In the genomic region with DNA sequence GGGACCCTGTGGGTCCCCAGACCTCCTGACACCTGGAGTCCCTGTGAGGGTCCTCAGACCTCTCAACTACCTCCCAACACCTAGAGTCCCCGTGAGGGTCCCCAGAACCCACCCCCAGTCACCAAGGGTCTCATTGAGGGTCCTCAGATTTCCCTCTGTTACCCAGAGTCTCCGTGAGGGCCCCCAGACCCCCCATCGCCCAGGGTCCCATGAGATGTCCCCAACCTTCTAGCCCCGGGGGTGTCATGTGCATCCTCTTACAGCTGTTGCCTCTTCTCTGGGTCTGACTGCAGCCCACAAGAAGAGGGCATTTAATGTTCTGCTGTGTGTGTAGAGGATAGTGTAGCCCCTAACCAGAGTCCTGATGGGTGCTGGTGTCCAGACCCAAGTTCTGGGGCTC, we compare ENCODE assay signal across 22 cellular contexts. TPM values are rescaled to one million over a fixed set of nuclear protein-coding genes. Genes with fewer than 3 reads are reported as not detected.
DNase-seq lines count a peak whose midpoint lies in the region; ATAC-seq and TF ChIP-seq lines count a peak whose summit lies in the region.
"Had no signal": no experiment of that assay in that cellular context is flagged by ENCODE, and none has a peak within 500 bp of the region (broad histone marks: within the 10 kb centered on the region; RNA-seq: fewer than 3 reads in every experiment).

No MANE protein-coding gene starts in this region.

- TF ChIP-seq EP300 in suprapubic skin (IDR thresholded peaks at IDR 0.05), result no peak

- no peak for DNase-seq in activated CD8-positive, alpha-beta T cell treated with anti-CD3 and anti-CD28 coated beads, Interleukin-2, amount 10 ng/mL, durations not matched to agents 7 days and 5 days
- DNase-seq in activated CD8-positive, alpha-beta T cell treated with anti-CD3 and anti-CD28 coated beads for 36 hours, result no peak
- DNase-seq in RWPE2 (ENCODE audit: low spot score) (no peak), suprapubic skin (ENCODE audit: low spot score in 2 of 2) (peak in 1 of 2 donors; percentile 58), activated T-cell treated with anti-CD3 and anti-CD28 coated beads for 4 hours (no peak), Calu3 (no peak), OCI-M1 (lab: John Stamatoyannopoulos, UW) (no peak)
- DNase-seq: 8988T; activated B cell treated with CpG ODN at 0.5 μM for 24 hours; activated CD4-positive, alpha-beta T cell treated with anti-CD3 and anti-CD28 coated beads, Interleukin-2, amount 50 U/mL, for 48 hours; activated naive CD4-positive, alpha-beta T cell treated with anti-CD3 and anti-CD28 coated beads, Interleukin-2, amount 10 ng/mL, durations not matched to agents 7 days and 5 days; AML-193; effector CD8-positive, alpha-beta T cell; KG1; NCI-H526; RPMI8226; stimulated activated CD4-positive, alpha-beta T cell treated with anti-CD3 and anti-CD28 coated beads, Interleukin-2, amount 100 ng/mL, for 24 hours; T1000 had no signal

- peaks cover 12% of the 10 kb centered on the region for H3K4me1 ChIP-seq in RWPE2 (ENCODE audit: insufficient read depth, poor library complexity, severe bottlenecking)
- peaks cover 87% of the 10 kb centered on the region for H3K4me1 ChIP-seq in suprapubic skin

- WGBS in suprapubic skin, result 90% methylated on average over 2 of the region's 4 CpGs

- no peaks in the 10 kb centered on the region for H3K27me3 Mint-ChIP-seq in activated CD8-positive, alpha-beta T cell treated with anti-CD3 and anti-CD28 coated beads, Interleukin-2, amount 10 ng/mL, durations not matched to agents 7 days and 5 days (ENCODE audit: low read depth)
- no peaks in the 10 kb centered on the region for H3K27me3 Mint-ChIP-seq in activated CD8-positive, alpha-beta T cell treated with anti-CD3 and anti-CD28 coated beads for 36 hours
- H3K27me3 Mint-ChIP-seq in Calu3 (ENCODE audit: unreplicated experiment), result no peaks in the 10 kb centered on the region
- H3K27me3 Mint-ChIP-seq: activated B cell treated with CpG ODN at 0.5 μM for 24 hours; activated naive CD4-positive, alpha-beta T cell treated with anti-CD3 and anti-CD28 coated beads, Interleukin-2, amount 10 ng/mL, durations not matched to agents 7 days and 5 days had no signal

- H3K36me3 Mint-ChIP-seq in activated CD8-positive, alpha-beta T cell treated with anti-CD3 and anti-CD28 coated beads, Interleukin-2, amount 10 ng/mL, durations not matched to agents 7 days and 5 days (ENCODE audit: low read depth), result peaks cover 12% of the 10 kb centered on the region
- H3K36me3 Mint-ChIP-seq in activated CD8-positive, alpha-beta T cell treated with anti-CD3 and anti-CD28 coated beads for 36 hours (ENCODE audit: low read depth), result peaks cover 12% of the 10 kb centered on the region
- peaks cover 50% of the 10 kb centered on the region for H3K36me3 Mint-ChIP-seq in Calu3 (ENCODE audit: insufficient read depth, unreplicated experiment)

- TF ChIP-seq POLR2A in suprapubic skin (IDR thresholded peaks at IDR 0.05), result no peak

- H3K4me3 ChIP-seq in RWPE2 (ENCODE audit: severe bottlenecking) (no peak overlapping the region), suprapubic skin (no peak overlapping the region)
- H3K4me3 ChIP-seq: GM12878 had no signal

- no peaks in the 10 kb centered on the region for H3K27me3 ChIP-seq in RWPE2 (ENCODE audit: insufficient read depth, poor library complexity, severe bottlenecking)
- H3K27me3 ChIP-seq in layer of hippocampus (ENCODE audit: control insufficient read depth, insufficient read depth, low read length), result no peaks in the 10 kb centered on the region
- H3K27me3 ChIP-seq in suprapubic skin, result no peaks in the 10 kb centered on the region

- intact Hi-C loops in activated CD8-positive, alpha-beta T cell treated with anti-CD3 and anti-CD28 coated beads for 36 hours (cut with micrococcal nuclease), result no loop called here
- intact Hi-C loops in Calu3 (cut with micrococcal nuclease; ENCODE audit: unreplicated experiment), result no loop called here

- peak overlapping the region; percentile 25 for H3K27ac Mint-ChIP-seq in activated CD8-positive, alpha-beta T cell treated with anti-CD3 and anti-CD28 coated beads, Interleukin-2, amount 10 ng/mL, durations not matched to agents 7 days and 5 days
- H3K27ac Mint-ChIP-seq in activated CD8-positive, alpha-beta T cell treated with anti-CD3 and anti-CD28 coated beads for 36 hours, result no peak overlapping the region
- no peak overlapping the region for H3K27ac Mint-ChIP-seq in Calu3 (ENCODE audit: unreplicated experiment)
- H3K27ac Mint-ChIP-seq: activated B cell treated with CpG ODN at 0.5 μM for 24 hours; activated naive CD4-positive, alpha-beta T cell treated with anti-CD3 and anti-CD28 coated beads, Interleukin-2, amount 10 ng/mL, durations not matched to agents 7 days and 5 days; stimulated activated effector memory CD8-positive, alpha-beta T cell treated with anti-CD3 and anti-CD28 coated beads, Interleukin-12 subunit alpha, Interleukin-12 subunit beta, amount 100 ng/mL, for 72 hours had no signal

- no peaks in the 10 kb centered on the region for H3K9me3 Mint-ChIP-seq in activated CD8-positive, alpha-beta T cell treated with anti-CD3 and anti-CD28 coated beads, Interleukin-2, amount 10 ng/mL, durations not matched to agents 7 days and 5 days (ENCODE audit: insufficient read depth)
- no peaks in the 10 kb centered on the region for H3K9me3 Mint-ChIP-seq in activated CD8-positive, alpha-beta T cell treated with anti-CD3 and anti-CD28 coated beads for 36 hours
- no peaks in the 10 kb centered on the region for H3K9me3 Mint-ChIP-seq in Calu3 (ENCODE audit: low read depth, unreplicated experiment)
- H3K9me3 Mint-ChIP-seq: activated B cell treated with CpG ODN at 0.5 μM for 24 hours; activated naive CD4-positive, alpha-beta T cell treated with anti-CD3 and anti-CD28 coated beads, Interleukin-2, amount 10 ng/mL, durations not matched to agents 7 days and 5 days; stimulated activated effector memory CD8-positive, alpha-beta T cell treated with anti-CD3 and anti-CD28 coated beads, Interleukin-12 subunit alpha, Interleukin-12 subunit beta, amount 100 ng/mL, for 72 hours had no signal

- H3K4me1 Mint-ChIP-seq in activated CD8-positive, alpha-beta T cell treated with anti-CD3 and anti-CD28 coated beads, Interleukin-2, amount 10 ng/mL, durations not matched to agents 7 days and 5 days (ENCODE audit: low read depth), result peaks cover 25% of the 10 kb centered on the region
- peaks cover 21% of the 10 kb centered on the region for H3K4me1 Mint-ChIP-seq in activated CD8-positive, alpha-beta T cell treated with anti-CD3 and anti-CD28 coated beads for 36 hours (ENCODE audit: low read depth)
- H3K4me1 Mint-ChIP-seq in Calu3 (ENCODE audit: low read depth, unreplicated experiment), result peaks cover 16% of the 10 kb centered on the region

- POLR2A ChIA-PET in activated CD8-positive, alpha-beta T cell treated with anti-CD3 and anti-CD28 coated beads, Interleukin-2, amount 10 ng/mL, durations not matched to agents 7 days and 5 days (lab: Charles Lee), result no interaction called here
- POLR2A ChIA-PET in activated CD8-positive, alpha-beta T cell treated with anti-CD3 and anti-CD28 coated beads for 36 hours (lab: Charles Lee), result no interaction called here

- CTCF ChIA-PET in activated CD8-positive, alpha-beta T cell treated with anti-CD3 and anti-CD28 coated beads, Interleukin-2, amount 10 ng/mL, durations not matched to agents 7 days and 5 days (lab: Charles Lee), result no interaction called here
- CTCF ChIA-PET in activated CD8-positive, alpha-beta T cell treated with anti-CD3 and anti-CD28 coated beads for 36 hours (lab: Charles Lee), result no interaction called here
- CTCF ChIA-PET in Calu3 (lab: Charles Lee), result no interaction called here

- no peak for ATAC-seq in activated CD8-positive, alpha-beta T cell treated with anti-CD3 and anti-CD28 coated beads, Interleukin-2, amount 10 ng/mL, durations not matched to agents 7 days and 5 days
- no peak for ATAC-seq in activated CD8-positive, alpha-beta T cell treated with anti-CD3 and anti-CD28 coated beads for 36 hours
- no peak for ATAC-seq in RWPE2 (ENCODE audit: low read depth)
- ATAC-seq: GM12878; left colon; stimulated activated effector memory CD8-positive, alpha-beta T cell treated with anti-CD3 and anti-CD28 coated beads, Interleukin-12 subunit alpha, Interleukin-12 subunit beta, amount 100 ng/mL, for 72 hours had no signal

- no peak overlapping the region for H3K4me3 Mint-ChIP-seq in activated CD8-positive, alpha-beta T cell treated with anti-CD3 and anti-CD28 coated beads, Interleukin-2, amount 10 ng/mL, durations not matched to agents 7 days and 5 days
- no peak overlapping the region for H3K4me3 Mint-ChIP-seq in activated CD8-positive, alpha-beta T cell treated with anti-CD3 and anti-CD28 coated beads for 36 hours
- H3K4me3 Mint-ChIP-seq in Calu3 (ENCODE audit: low read depth, unreplicated experiment), result no peak overlapping the region
- H3K4me3 Mint-ChIP-seq: activated B cell treated with CpG ODN at 0.5 μM for 24 hours; activated naive CD4-positive, alpha-beta T cell treated with anti-CD3 and anti-CD28 coated beads, Interleukin-2, amount 10 ng/mL, durations not matched to agents 7 days and 5 days; stimulated activated effector memory CD8-positive, alpha-beta T cell treated with anti-CD3 and anti-CD28 coated beads, Interleukin-12 subunit alpha, Interleukin-12 subunit beta, amount 100 ng/mL, for 72 hours had no signal

- no peaks in the 10 kb centered on the region for H3K9me3 ChIP-seq in RWPE2 (ENCODE audit: severe bottlenecking)
- no peaks in the 10 kb centered on the region for H3K9me3 ChIP-seq in suprapubic skin

- H3K36me3 ChIP-seq in RWPE2 (ENCODE audit: low read depth), result peaks cover 7% of the 10 kb centered on the region; the same call in 1 of the 2 replicates
- H3K36me3 ChIP-seq in suprapubic skin, result peaks cover 40% of the 10 kb centered on the region

- TF ChIP-seq CTCF in activated CD8-positive, alpha-beta T cell treated with anti-CD3 and anti-CD28 coated beads for 36 hours (IDR thresholded peaks at IDR 0.05), result no peak
- TF ChIP-seq CTCF in RWPE2 (IDR thresholded peaks at IDR 0.05; ENCODE audit: poor library complexity, severe bottlenecking), result no peak
- TF ChIP-seq CTCF in suprapubic skin (IDR thresholded peaks at IDR 0.05), result no peak
- no peak for TF ChIP-seq CTCF in Calu3 (IDR thresholded peaks at IDR 0.05; ENCODE audit: unreplicated experiment)

- peak overlapping the region; percentile 83 for H3K27ac ChIP-seq in RWPE2 (ENCODE audit: poor library complexity, severe bottlenecking)
- peak overlapping the region; percentile 93 for H3K27ac ChIP-seq in layer of hippocampus (ENCODE audit: low read depth, low read length)
- H3K27ac ChIP-seq in suprapubic skin, result peak overlapping the region; percentile 27

- no TSS peak for BruUV-seq in Calu3 (replicated peaks; lab: Mats Ljungman, UMichigan)

RNA-seq across cellular contexts. Expression of a gene that starts 2.0 kb away (rescaled TPM):
- 1 to 10 TPM; 4.1 to 4.4 TPM for total RNA-seq in activated CD8-positive, alpha-beta T cell treated with anti-CD3 and anti-CD28 coated beads, Interleukin-2, amount 10 ng/mL, durations not matched to agents 7 days and 5 days
- total RNA-seq in activated CD8-positive, alpha-beta T cell treated with anti-CD3 and anti-CD28 coated beads for 36 hours, result 1 to 10 TPM; 3.4 to 3.5 TPM
- total RNA-seq in suprapubic skin (1 to 10 TPM; 2.5 to 3.6 (median 3.0) TPM), Calu3 (2022) (1.2 and 1.3 TPM in 2 replicates)

RNA-seq across cellular contexts. Expression of a gene that starts 7.7 kb away (rescaled TPM):
- 100 to 1,000 TPM; 339 to 344 TPM for total RNA-seq in activated CD8-positive, alpha-beta T cell treated with anti-CD3 and anti-CD28 coated beads, Interleukin-2, amount 10 ng/mL, durations not matched to agents 7 days and 5 days
- total RNA-seq in activated CD8-positive, alpha-beta T cell treated with anti-CD3 and anti-CD28 coated beads for 36 hours, result 100 to 1,000 TPM; 375 to 376 TPM
- total RNA-seq in suprapubic skin, result 100 to 1,000 TPM; 384 to 510 (median 421) TPM
- total RNA-seq in Calu3 (2022), result 238 and 262 TPM in 2 replicates

RNA-seq across cellular contexts. Expression of a gene that starts 17.8 kb away (rescaled TPM):
- 1 to 10 TPM; 7.5 to 8.9 TPM for total RNA-seq in activated CD8-positive, alpha-beta T cell treated with anti-CD3 and anti-CD28 coated beads, Interleukin-2, amount 10 ng/mL, durations not matched to agents 7 days and 5 days
- 10 to 100 TPM in 1 of 2 experiments, 1 to 10 TPM in 1; 9.7 to 10.8 TPM for total RNA-seq in activated CD8-positive, alpha-beta T cell treated with anti-CD3 and anti-CD28 coated beads for 36 hours
- 10 to 100 TPM in 2 of 4 donors, 1 to 10 TPM in 2; 9.2 to 22.4 (median 12.4) TPM for total RNA-seq in suprapubic skin
- 9.2 and 9.5 TPM in 2 replicates for total RNA-seq in Calu3 (2022)

RNA-seq across cellular contexts. Expression of a gene that starts 38.7 kb away (rescaled TPM):
- total RNA-seq in activated CD8-positive, alpha-beta T cell treated with anti-CD3 and anti-CD28 coated beads, Interleukin-2, amount 10 ng/mL, durations not matched to agents 7 days and 5 days, result 10 to 100 TPM; 51.1 to 60.7 TPM
- 10 to 100 TPM; 67.8 to 68.3 TPM for total RNA-seq in activated CD8-positive, alpha-beta T cell treated with anti-CD3 and anti-CD28 coated beads for 36 hours
- total RNA-seq in suprapubic skin (100 to 1,000 TPM in 3 of 4 donors, 10 to 100 TPM in 1; 99.3 to 161 (median 119) TPM), Calu3 (2022) (69.1 and 72.3 TPM in 2 replicates)

RNA-seq across cellular contexts. Expression of a gene that starts 44.6 kb away (rescaled TPM):
- total RNA-seq in activated CD8-positive, alpha-beta T cell treated with anti-CD3 and anti-CD28 coated beads, Interleukin-2, amount 10 ng/mL, durations not matched to agents 7 days and 5 days, result 10 to 100 TPM; 24.7 to 25.6 TPM
- total RNA-seq in activated CD8-positive, alpha-beta T cell treated with anti-CD3 and anti-CD28 coated beads for 36 hours, result 10 to 100 TPM; 22.2 to 23.5 TPM
- total RNA-seq in suprapubic skin (10 to 100 TPM; 10.6 to 32.3 (median 17.1) TPM), Calu3 (2022) (38.1 and 39.3 TPM in 2 replicates)

Comparison
In these comparisons a context has a peak if more than half of its experiments do, and no peak if none do; other contexts are left out.
1. H3K27ac ChIP-seq: peak in every context shown above with its lines; median percentile 93 in layer of hippocampus; 83 in RWPE2; 27 in suprapubic skin.